9 cellular contexts compared by ENCODE assay signal in the genomic region with DNA sequence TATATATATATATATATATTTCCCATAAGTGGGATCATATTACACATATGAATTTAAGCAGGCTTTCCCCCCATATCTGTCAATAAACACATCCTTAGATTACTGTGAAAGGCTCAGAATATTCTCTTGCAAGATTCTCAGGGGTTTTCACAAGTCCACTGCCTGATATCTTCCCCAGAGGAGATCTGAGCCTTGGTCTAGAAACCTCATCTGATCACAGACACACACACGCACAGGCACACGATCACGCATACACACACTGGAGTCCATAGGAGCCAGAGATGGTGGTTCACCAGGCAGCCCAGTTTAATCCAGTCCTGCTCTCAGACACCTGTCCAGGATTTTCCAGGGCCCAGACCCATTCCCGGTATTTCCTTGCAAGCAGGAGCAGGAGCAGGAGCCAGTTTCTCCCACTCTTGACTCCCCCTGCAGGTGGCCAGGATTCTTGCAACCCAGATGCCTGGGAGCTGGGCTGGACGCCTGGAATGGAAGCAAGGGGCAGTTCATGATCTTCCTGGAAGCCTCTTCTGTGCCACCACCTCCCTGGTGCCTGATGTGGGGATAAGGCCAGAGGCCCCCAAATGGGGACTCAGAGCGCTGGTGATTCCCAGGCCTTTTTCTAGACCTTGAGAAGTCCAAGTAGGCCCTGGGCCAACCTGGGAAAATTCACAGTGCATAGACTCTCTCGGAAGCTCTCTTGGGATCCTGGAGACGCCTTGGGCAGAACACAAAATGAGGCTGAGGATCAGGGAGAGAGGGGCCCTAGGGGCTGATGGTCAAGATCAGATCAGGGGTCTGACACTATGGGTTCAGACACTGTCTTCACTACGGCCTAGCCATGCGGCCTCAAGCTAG. TPM values are rescaled to one million over a fixed set of nuclear protein-coding genes. Genes with fewer than 3 reads are reported as not detected.
DNase-seq lines count a peak whose midpoint lies in the region; ATAC-seq and TF ChIP-seq lines count a peak whose summit lies in the region.
"Had no signal": no experiment of that assay in that cellular context is flagged by ENCODE, and none has a peak within 500 bp of the region (broad histone marks: within the 10 kb centered on the region; RNA-seq: fewer than 3 reads in every experiment).

No MANE protein-coding gene starts in this region.

- BruUV-seq in A673 (replicated peaks; lab: Mats Ljungman, UMichigan), result no TSS peak

- TF ChIP-seq POLR2A in heart left ventricle (IDR thresholded peaks at IDR 0.05), result no peak

- DNase-seq in A673 (ENCODE audit: low spot score), result peak; percentile 77
- DNase-seq in GM10266 (ENCODE audit: extremely low spot score), result peak; percentile 60
- peak; percentile 66 for DNase-seq in NCI-H2107 treated with DMSO at 0.1 percent for 48 hours (lab: John Stamatoyannopoulos, UW; ENCODE audit: unreplicated experiment)
- no peak for DNase-seq in activated CD8-positive, alpha-beta memory T cell treated with anti-CD3 and anti-CD28 coated beads, Interleukin-2, amount 10 ng/mL, durations not matched to agents 7 days and 5 days
- peak; percentile 43 to 77 (median 61) for DNase-seq in heart left ventricle
- peak; percentile 66 for DNase-seq in renal cortical epithelial cell (ENCODE audit: low read depth)

- H3K4me1 Mint-ChIP-seq in activated CD8-positive, alpha-beta memory T cell treated with anti-CD3 and anti-CD28 coated beads, Interleukin-2, amount 10 ng/mL, durations not matched to agents 7 days and 5 days, result no peaks in the 10 kb centered on the region

- intact Hi-C loops in A673 (cut with micrococcal nuclease; ENCODE audit: unreplicated experiment), result loop anchor here (1.0 kb wide), 1 partner anchor 282 kb away; no protein-coding TSS in a partner anchor
- intact Hi-C loops in heart left ventricle (cut with DNase I), result loop anchor here in 4 of 10 donors (5.0 to 10.0 kb wide), 5 partner anchors 191 to 493 kb away; no protein-coding TSS in a partner anchor

- peak; percentile 92 for TF ChIP-seq CTCF in A673 (conservative IDR thresholded peaks at IDR 0.05; ENCODE audit: low read depth, low read length)
- peak; percentile 58 for TF ChIP-seq CTCF in GM10266 (IDR thresholded peaks at IDR 0.05; ENCODE audit: control insufficient read depth, insufficient read depth, low read depth, missing control alignments)
- TF ChIP-seq CTCF in heart left ventricle (IDR thresholded peaks at IDR 0.05), result peak; percentile 56 to 80 (median 73)

- H3K9me3 ChIP-seq in A673 (ENCODE audit: low read depth, low read length, poor library complexity, severe bottlenecking), result no peaks in the 10 kb centered on the region
- no peaks in the 10 kb centered on the region for H3K9me3 ChIP-seq in heart left ventricle

- WGBS in heart left ventricle, 4 donors, result 42 to 51% (median 48%) methylated on average over 10 of the region's 10 CpGs

- no peak overlapping the region for H3K4me3 ChIP-seq in A673 (ENCODE audit: low read depth, low read length, poor library complexity, severe bottlenecking)
- H3K4me3 ChIP-seq in heart left ventricle, result no peak overlapping the region

- H3K9me3 Mint-ChIP-seq in activated CD8-positive, alpha-beta memory T cell treated with anti-CD3 and anti-CD28 coated beads, Interleukin-2, amount 10 ng/mL, durations not matched to agents 7 days and 5 days (ENCODE audit: low read depth), result no peaks in the 10 kb centered on the region

- H3K36me3 ChIP-seq in A673 (ENCODE audit: insufficient read depth, low read length, poor library complexity, severe bottlenecking) (no peaks in the 10 kb centered on the region), heart left ventricle (no peaks in the 10 kb centered on the region)

- CTCF ChIA-PET in A673 (lab: Charles Lee), result interaction anchor here (0.6 to 1.5 kb wide), 10 partner anchors 9 to 473 kb away, joined by 3 to 7 read pairs (median 6); partner anchors contain the start of gene EIF4B
- CTCF ChIA-PET in activated CD8-positive, alpha-beta memory T cell treated with anti-CD3 and anti-CD28 coated beads, Interleukin-2, amount 10 ng/mL, durations not matched to agents 7 days and 5 days (lab: Charles Lee), result interaction anchor here (0.6 to 22.1 kb wide), 7 partner anchors 8 to 285 kb away, joined by 3 to 459 read pairs (median 4); partner anchors contain the start of gene KRT74

- H3K27ac ChIP-seq in A673 (ENCODE audit: low read depth, low read length, poor library complexity, severe bottlenecking) (no peak overlapping the region), heart left ventricle (no peak overlapping the region)

- H3K4me1 ChIP-seq in A673 (ENCODE audit: insufficient read depth, low read length, poor library complexity, severe bottlenecking), result peaks cover 19% of the 10 kb centered on the region
- H3K4me1 ChIP-seq in heart left ventricle, result peaks cover 0 to 5% (median 0%) of the 10 kb centered on the region in 12 donors

- no peak overlapping the region for H3K4me3 Mint-ChIP-seq in activated CD8-positive, alpha-beta memory T cell treated with anti-CD3 and anti-CD28 coated beads, Interleukin-2, amount 10 ng/mL, durations not matched to agents 7 days and 5 days

- no peak overlapping the region for H3K27ac Mint-ChIP-seq in activated CD8-positive, alpha-beta memory T cell treated with anti-CD3 and anti-CD28 coated beads, Interleukin-2, amount 10 ng/mL, durations not matched to agents 7 days and 5 days

- H3K36me3 Mint-ChIP-seq in activated CD8-positive, alpha-beta memory T cell treated with anti-CD3 and anti-CD28 coated beads, Interleukin-2, amount 10 ng/mL, durations not matched to agents 7 days and 5 days, result no peaks in the 10 kb centered on the region

- POLR2A ChIA-PET in A673 (lab: Charles Lee; ENCODE audit: low non-redundant PET), result no interaction called here

- H3K27me3 Mint-ChIP-seq in activated CD8-positive, alpha-beta memory T cell treated with anti-CD3 and anti-CD28 coated beads, Interleukin-2, amount 10 ng/mL, durations not matched to agents 7 days and 5 days, result no peaks in the 10 kb centered on the region

- H3K27me3 ChIP-seq in A673 (replicated peaks; ENCODE audit: insufficient read depth, low read depth, low read length, poor library complexity) (no peaks in the 10 kb centered on the region), heart left ventricle (no peaks in the 10 kb centered on the region)

- ATAC-seq in activated CD8-positive, alpha-beta memory T cell treated with anti-CD3 and anti-CD28 coated beads, Interleukin-2, amount 10 ng/mL, durations not matched to agents 7 days and 5 days, result peak; percentile 43
- ATAC-seq in heart left ventricle (peak in 3 of 4 donors; percentile 59 to 75 (median 62)), HG02885 (IDR thresholded peaks at IDR 0.05; ENCODE audit: poor library complexity, unreplicated experiment) (no peak), HG03457 (IDR thresholded peaks at IDR 0.05; ENCODE audit: unreplicated experiment) (no peak)

RNA-seq across cellular contexts. Expression of gene KRT78, which starts 16.5 kb away (rescaled TPM):
- total RNA-seq in A673 (2021) (not detected in 2 replicates), heart left ventricle (not detected), renal cortical epithelial cell (not detected in 2 replicates)
- not detected for total RNA-seq in activated CD8-positive, alpha-beta memory T cell treated with anti-CD3 and anti-CD28 coated beads, Interleukin-2, amount 10 ng/mL, durations not matched to agents 7 days and 5 days
- polyA plus RNA-seq in heart left ventricle, result under 1 TPM in 1 of 2 donors, not detected in 1; 0.14 TPM
- total RNA-seq: glomerular endothelial cell had no signal

RNA-seq across cellular contexts. Expression of gene KRT79, which starts 31.2 kb away (rescaled TPM):
- total RNA-seq in A673 (2021), result not detected in 2 replicates
- total RNA-seq in activated CD8-positive, alpha-beta memory T cell treated with anti-CD3 and anti-CD28 coated beads, Interleukin-2, amount 10 ng/mL, durations not matched to agents 7 days and 5 days, result under 1 TPM in 1 of 2 experiments, not detected in 1; 0.23 TPM
- not detected for total RNA-seq in heart left ventricle
- polyA plus RNA-seq in heart left ventricle, result under 1 TPM in 1 of 2 donors, not detected in 1; 0.24 TPM
- total RNA-seq in renal cortical epithelial cell, result not detected in 2 replicates

RNA-seq across cellular contexts. Expression of gene KRT8, which starts 39.6 kb away (rescaled TPM):
- 15.4 and 16.2 TPM in 2 replicates for total RNA-seq in A673 (2021)
- under 1 TPM; 0.26 to 0.41 TPM for total RNA-seq in activated CD8-positive, alpha-beta memory T cell treated with anti-CD3 and anti-CD28 coated beads, Interleukin-2, amount 10 ng/mL, durations not matched to agents 7 days and 5 days
- 100 to 1,000 TPM in 6 of 9 donors, 10 to 100 TPM in 3; 79.9 to 210 (median 110) TPM for total RNA-seq in heart left ventricle
- polyA plus RNA-seq in heart left ventricle, result 100 to 1,000 TPM; 139 to 227 TPM
- total RNA-seq in renal cortical epithelial cell, result 390 and 919 TPM in 2 replicates

RNA-seq across cellular contexts. Expression of gene KRT4, which starts 51.4 kb away (rescaled TPM):
- total RNA-seq in A673 (2021), result not detected in 2 replicates
- total RNA-seq in activated CD8-positive, alpha-beta memory T cell treated with anti-CD3 and anti-CD28 coated beads, Interleukin-2, amount 10 ng/mL, durations not matched to agents 7 days and 5 days, result not detected
- not detected for total RNA-seq in heart left ventricle
- under 1 TPM in 1 of 2 donors, not detected in 1; 0.51 TPM for polyA plus RNA-seq in heart left ventricle
- not detected in 2 replicates for total RNA-seq in renal cortical epithelial cell
- total RNA-seq: glomerular endothelial cell had no signal

Comparison
In these comparisons a context has a peak if more than half of its experiments do, and no peak if none do; other contexts are left out.
1. ATAC-seq: peak in activated CD8-positive, alpha-beta memory T cell treated with anti-CD3 and anti-CD28 coated beads, Interleukin-2, amount 10 ng/mL, durations not matched to agents 7 days and 5 days (single experiment) and heart left ventricle (3 of 4); none in HG02885 (single experiment) and HG03457 (single experiment).
2. RNA of gene KRT8, which starts 39.6 kb away (total RNA-seq): 390 to 919 TPM in renal cortical epithelial cell, 79.9 to 210 TPM in heart left ventricle and 15.4 to 16.2 TPM in A673; 0.26 to 0.41 TPM in activated CD8-positive, alpha-beta memory T cell treated with anti-CD3 and anti-CD28 coated beads, Interleukin-2, amount 10 ng/mL, durations not matched to agents 7 days and 5 days; every median in the first group is over 10 times any median in the second.
3. Peak in every context shown above with its lines, with median percentiles within 50 percentile points of each other: CTCF ChIP-seq.